Comparison of ENCODE assay signal across 28 cellular contexts in genomic region chr4:73751830-73752229, GRCh38. TPM values are rescaled to one million over a fixed set of nuclear protein-coding genes. Genes with fewer than 3 reads are reported as not detected.
"Had no signal": no experiment of that assay in that cellular context is flagged by ENCODE, and none has a peak within 500 bp of the region (broad histone marks: within the 10 kb centered on the region; RNA-seq: fewer than 3 reads in every experiment).

No MANE protein-coding gene starts in this region.

- H3K9ac ChIP-seq: parathyroid adenoma had no signal

- FAIRE-seq: urothelium cell line had no signal

- H3K4me1 ChIP-seq: parathyroid adenoma, psoas muscle, stomach, thyroid gland, tibial nerve, upper lobe of left lung, vagina had no signal

- ATAC-seq: naive thymus-derived CD8-positive, alpha-beta T cell; natural killer cell treated with Interleukin-12 subunit alpha and Interleukin-12 subunit beta and Interleukin-15 and Interleukin-18, amount 100 ng/mL, for 72 hours; psoas muscle; right cardiac atrium; sciatic nerve; stimulated activated effector memory CD8-positive, alpha-beta T cell treated with anti-CD3 and anti-CD28 coated beads, Interleukin-12 subunit alpha, Interleukin-12 subunit beta, amount 100 ng/mL, for 72 hours; stimulated activated naive B cell treated with anti-CD40 and anti-IgM and Interleukin-4, amounts not matched to agents 10 μg/mL and 1 μg/mL and 100 μg/mL, for 72 hours had no signal

- DNase-seq: naive thymus-derived CD8-positive, alpha-beta T cell; nephron progenitor cell; nucleus accumbens; ovary; posterior cingulate gyrus; psoas muscle; right cardiac atrium; stimulated activated CD4-positive, alpha-beta T cell treated with anti-CD3 and anti-CD28 coated beads, Interleukin-15, amount 100 ng/mL, for 24 hours; stimulated activated CD4-positive, alpha-beta T cell treated with anti-CD3 and anti-CD28 coated beads, Interleukin-2, amount 100 ng/mL, for 24 hours; stimulated activated CD4-positive, alpha-beta T cell treated with anti-CD3 and anti-CD28 coated beads, Interleukin-2, amount 100 ng/mL, for 48 hours; stimulated activated CD4-positive, alpha-beta T cell treated with anti-CD3 and anti-CD28 coated beads, Interleukin-4, amount 100 ng/mL, for 24 hours; stimulated activated naive B cell treated with anti-CD40 and anti-IgM and Interleukin-4, amounts not matched to agents 10 μg/mL and 1 μg/mL and 100 μg/mL, for 72 hours; stimulated activated naive CD4-positive, alpha-beta T cell treated with Interleukin-2 at 50 U/mL for 16 hours; stomach; thyroid gland; trophoblast cell; upper lobe of left lung had no signal

- H3K4me3 ChIP-seq: ovary, psoas muscle, skin epidermis, stomach, thoracic aorta, thyroid gland, tibial nerve, upper lobe of left lung, vagina had no signal

- H3K27ac ChIP-seq: neutrophil, ovary, parathyroid adenoma, psoas muscle, skin epidermis, stomach, thoracic aorta, thyroid gland, tibial nerve, upper lobe of left lung, vagina had no signal

- H3K9me3 ChIP-seq: neutrophil, ovary, psoas muscle, stomach, thoracic aorta, thyroid gland, tibial nerve, upper lobe of left lung, vagina had no signal

- H3K79me2 ChIP-seq: parathyroid adenoma had no signal

- H3K36me3 ChIP-seq: neutrophil, ovary, stomach, thoracic aorta, thyroid gland, tibial nerve, upper lobe of left lung, vagina had no signal

- H3K27me3 ChIP-seq: neutrophil, ovary, stomach, thyroid gland, tibial nerve, upper lobe of left lung, vagina had no signal

- H2AFZ ChIP-seq: parathyroid adenoma had no signal

RNA-seq across cellular contexts. Expression of gene CXCL8, which starts 11.5 kb away (rescaled TPM):
- total RNA-seq: neural crest cell had no signal
